In the genomic region with DNA sequence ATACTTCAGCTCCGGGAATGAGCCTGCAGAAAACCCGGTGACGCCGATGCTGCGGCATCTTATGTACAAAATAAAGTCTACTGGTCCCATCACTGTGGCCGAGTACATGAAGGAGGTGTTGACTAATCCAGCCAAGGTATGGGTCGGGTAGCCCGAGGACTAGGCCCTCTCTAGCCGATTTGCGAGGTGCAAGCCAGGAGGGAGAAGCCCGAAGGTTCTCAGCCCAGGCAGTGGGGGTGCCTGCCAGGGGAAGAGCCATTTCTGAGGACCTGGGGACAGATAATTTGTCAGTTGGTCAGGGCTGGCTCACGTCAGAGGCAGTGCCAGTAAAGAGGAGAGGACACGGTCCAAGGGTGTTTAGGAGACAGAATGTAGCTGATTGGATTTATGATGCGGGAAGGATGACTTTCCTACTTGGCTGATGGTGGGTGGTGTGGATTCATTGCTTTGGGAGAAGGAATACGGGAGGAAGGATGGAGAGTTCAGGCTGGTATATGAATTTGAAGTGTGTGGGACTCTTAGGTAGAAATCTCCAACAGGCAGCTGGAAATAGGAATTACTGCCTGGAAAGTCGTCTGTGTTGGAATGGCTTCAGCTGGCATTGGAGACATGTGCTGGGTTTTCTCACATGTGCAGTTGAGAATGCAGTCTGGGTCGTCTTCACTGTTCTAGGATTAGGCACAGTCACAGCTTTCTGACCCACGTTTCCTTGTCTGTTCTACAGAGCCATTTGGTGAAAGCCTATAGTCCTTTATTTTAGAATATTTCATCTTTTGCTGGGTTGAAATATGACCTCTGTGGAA, we compare ENCODE assay signal across 8 cellular contexts. TPM values are rescaled to one million over a fixed set of nuclear protein-coding genes. Genes with fewer than 3 reads are reported as not detected.
DNase-seq lines count a peak whose midpoint lies in the region; ATAC-seq, FAIRE-seq and TF ChIP-seq lines count a peak whose summit lies in the region.

No MANE protein-coding gene starts in this region.

- DNase-seq in GM12892 (ENCODE audit: insufficient read length) (peak; percentile 27), HPDE6-E6E7 (ENCODE audit: extremely low spot score) (peak; percentile 31), posterior vena cava (ENCODE audit: low spot score) (no peak)
- DNase-seq in stimulated activated effector memory CD8-positive, alpha-beta T cell treated with anti-CD3 and anti-CD28 coated beads, Interleukin-12 subunit alpha, Interleukin-12 subunit beta, amount 100 ng/mL, for 72 hours (ENCODE audit: low spot score in 2 of 2), result no peak

- peaks cover 55% of the 10 kb centered on the region for H3K36me3 Mint-ChIP-seq in stimulated activated effector memory CD8-positive, alpha-beta T cell treated with anti-CD3 and anti-CD28 coated beads, Interleukin-12 subunit alpha, Interleukin-12 subunit beta, amount 100 ng/mL, for 72 hours

- peak; percentile 14 for FAIRE-seq in GM12892 (lab: Jason Lieb, UNC)

- no peak for TF ChIP-seq POLR2A in GM12892 (IDR thresholded peaks at IDR 0.05; ENCODE audit: low read depth, low read length)

- peaks cover 11% of the 10 kb centered on the region for H3K36me3 ChIP-seq in iPS-15b (ENCODE audit: control insufficient read depth, insufficient read depth, low read length)

- intact Hi-C loops in posterior vena cava (cut with DNase I), result no loop called here

- peak overlapping the region; percentile 97 for H3K9ac ChIP-seq in iPS-15b (ENCODE audit: low read depth, low read length)

- peaks cover 22% of the 10 kb centered on the region for H3K4me1 Mint-ChIP-seq in stimulated activated effector memory CD8-positive, alpha-beta T cell treated with anti-CD3 and anti-CD28 coated beads, Interleukin-12 subunit alpha, Interleukin-12 subunit beta, amount 100 ng/mL, for 72 hours

- H3K27ac Mint-ChIP-seq in stimulated activated effector memory CD8-positive, alpha-beta T cell treated with anti-CD3 and anti-CD28 coated beads, Interleukin-12 subunit alpha, Interleukin-12 subunit beta, amount 100 ng/mL, for 72 hours, result no peak overlapping the region

- no peak overlapping the region for H3K4me3 Mint-ChIP-seq in stimulated activated effector memory CD8-positive, alpha-beta T cell treated with anti-CD3 and anti-CD28 coated beads, Interleukin-12 subunit alpha, Interleukin-12 subunit beta, amount 100 ng/mL, for 72 hours

- peak overlapping the region; percentile 78 for H3K27ac ChIP-seq in angular gyrus (ENCODE audit: low read depth, low read length)

- no peaks in the 10 kb centered on the region for H3K27me3 ChIP-seq in iPS-15b (ENCODE audit: control insufficient read depth, insufficient read depth, low read length)

- no peaks in the 10 kb centered on the region for H3K9me3 Mint-ChIP-seq in stimulated activated effector memory CD8-positive, alpha-beta T cell treated with anti-CD3 and anti-CD28 coated beads, Interleukin-12 subunit alpha, Interleukin-12 subunit beta, amount 100 ng/mL, for 72 hours

- peaks cover 25% of the 10 kb centered on the region for H3K4me1 ChIP-seq in iPS-15b (ENCODE audit: control insufficient read depth, insufficient read depth, low read length)

- ATAC-seq in stimulated activated effector memory CD8-positive, alpha-beta T cell treated with anti-CD3 and anti-CD28 coated beads, Interleukin-12 subunit alpha, Interleukin-12 subunit beta, amount 100 ng/mL, for 72 hours, result peak; percentile 32
- ATAC-seq in HG02642 (IDR thresholded peaks at IDR 0.05; ENCODE audit: poor library complexity, unreplicated experiment) (no peak), GM19397 (IDR thresholded peaks at IDR 0.05; ENCODE audit: unreplicated experiment) (no peak)

- peak overlapping the region; percentile 99 for H3K4me3 ChIP-seq in iPS-15b (ENCODE audit: low read depth, low read length)

- no peaks in the 10 kb centered on the region for H3K9me3 ChIP-seq in iPS-15b (ENCODE audit: control insufficient read depth, insufficient read depth, low read length)

RNA-seq across cellular contexts. Expression of gene NDUFAF7, which starts 0.9 kb away (rescaled TPM):
- polyA plus RNA-seq in GM12892 (2012; ENCODE audit: missing spikeins), result 20.9 TPM
- 10 to 100 TPM; 13.3 to 13.9 TPM for total RNA-seq in posterior vena cava

RNA-seq across cellular contexts. Expression of gene CEBPZ, which starts 0.9 kb away (rescaled TPM):
- 53.8 TPM for polyA plus RNA-seq in GM12892 (2012; ENCODE audit: missing spikeins)
- 10 to 100 TPM; 41.0 to 54.9 TPM for total RNA-seq in posterior vena cava

RNA-seq across cellular contexts. Expression of gene CEBPZOS, which starts 36.0 kb away (rescaled TPM):
- 40.2 TPM for polyA plus RNA-seq in GM12892 (2012; ENCODE audit: missing spikeins)
- 10 to 100 TPM; 31.7 to 33.3 TPM for total RNA-seq in posterior vena cava

RNA-seq across cellular contexts. Expression of gene SULT6B1, which starts 43.9 kb away (rescaled TPM):
- polyA plus RNA-seq in GM12892 (2012; ENCODE audit: missing spikeins), result not detected
- total RNA-seq in posterior vena cava, result not detected

Comparison
In these comparisons a context has a peak if more than half of its experiments do, and no peak if none do; other contexts are left out.
1. DNase-seq: peak in GM12892 (single experiment) and HPDE6-E6E7 (single experiment); none in stimulated activated effector memory CD8-positive, alpha-beta T cell treated with anti-CD3 and anti-CD28 coated beads, Interleukin-12 subunit alpha, Interleukin-12 subunit beta, amount 100 ng/mL, for 72 hours (0 of 2) and posterior vena cava (single experiment).